14 cellular contexts compared by ENCODE assay signal in the genomic region with DNA sequence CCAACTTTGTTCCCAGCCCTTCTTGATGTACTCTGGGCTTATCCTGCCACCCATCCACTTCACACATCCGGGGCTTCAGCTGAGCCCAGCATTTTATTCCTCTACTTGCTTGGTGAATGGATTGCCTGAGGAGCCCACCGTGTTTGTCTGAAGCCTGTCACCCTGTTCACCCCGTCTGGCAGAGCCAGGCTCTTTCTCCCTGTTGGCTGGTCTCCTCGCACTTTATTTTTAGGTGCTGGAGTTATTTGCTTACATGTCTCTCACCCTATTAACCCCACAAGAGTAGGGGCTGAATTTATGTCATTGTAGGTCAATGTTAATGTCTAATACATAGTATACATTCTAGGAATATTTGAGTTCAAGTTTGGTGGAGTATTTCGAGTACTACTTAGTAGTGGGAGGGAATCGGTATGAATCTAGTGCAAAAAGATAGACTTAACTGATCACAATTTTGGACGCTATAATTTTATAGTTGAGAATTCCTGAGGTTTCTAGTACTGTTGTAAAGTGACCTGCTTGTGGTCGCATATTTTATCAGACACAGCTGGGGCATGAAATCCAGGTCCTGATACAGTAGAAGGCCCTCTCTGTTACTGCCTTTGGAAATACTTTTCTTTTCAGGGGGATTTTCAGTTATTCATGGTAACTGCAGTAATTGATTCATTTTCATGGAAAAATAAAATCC. TPM values are rescaled to one million over a fixed set of nuclear protein-coding genes. Genes with fewer than 3 reads are reported as not detected.
A peak's percentile ranks its signal among the peaks of the same experiment; 100 is the strongest.
DNase-seq lines count a peak whose midpoint lies in the region; ATAC-seq and TF ChIP-seq lines count a peak whose summit lies in the region.
"Had no signal": no experiment of that assay in that cellular context is flagged by ENCODE, and none has a peak within 500 bp of the region (broad histone marks: within the 10 kb centered on the region; RNA-seq: fewer than 3 reads in every experiment).

No MANE protein-coding gene starts in this region.

- no peak overlapping the region for H4K8ac ChIP-seq in neuronal stem cell (ENCODE audit: low read depth, low read length)

- H3K9me3 ChIP-seq in heart left ventricle (no peaks in the 10 kb centered on the region), neuronal stem cell (replicated peaks in 1 of 2; ENCODE audit: control insufficient read depth in 2 of 2, insufficient read depth in 1 of 2, low read depth in 1 of 2, low read length in 2 of 2) (peaks cover 0 to 3% of the 10 kb centered on the region in 2 donors)
- H3K9me3 ChIP-seq: mucosa of descending colon, sigmoid colon had no signal

- H3K4me3 Mint-ChIP-seq in GM23338 = peak overlapping the region; percentile 40; the same call in 2 of the 3 replicates
- no peak overlapping the region for H3K4me3 Mint-ChIP-seq in osteocyte (ENCODE audit: unreplicated experiment)
- H3K4me3 Mint-ChIP-seq: HFFc6 had no signal

- intact Hi-C loops in heart left ventricle (cut with DNase I) = loop anchor here in 4 of 10 donors (5.0 to 10.0 kb wide), 5 partner anchors 138 to 368 kb away; no protein-coding TSS in a partner anchor
- intact Hi-C loops in posterior cingulate gyrus (cut with DNase I) = no loop called here

- no peak overlapping the region for H2BK12ac ChIP-seq in neuronal stem cell (ENCODE audit: low read length)

- H3K27ac Mint-ChIP-seq in GM23338 (no peak overlapping the region), osteocyte (ENCODE audit: unreplicated experiment) (peak overlapping the region; percentile 15)
- H3K27ac Mint-ChIP-seq: HFFc6 had no signal

- H3K4me3 ChIP-seq in GM23338 (peak overlapping the region; percentile 83), heart left ventricle (no peak overlapping the region), neuronal stem cell (ENCODE audit: low read length in 2 of 2) (no peak overlapping the region)
- H3K4me3 ChIP-seq: mucosa of descending colon, sigmoid colon had no signal

- H3K27me3 ChIP-seq in GM23338 (ENCODE audit: insufficient read depth) = no peaks in the 10 kb centered on the region
- H3K27me3 ChIP-seq in heart left ventricle = no peaks in the 10 kb centered on the region
- H3K27me3 ChIP-seq in neuronal stem cell (ENCODE audit: control insufficient read depth in 3 of 3, insufficient read depth in 3 of 3, low read depth in 1 of 3, low read length in 3 of 3) = no peaks in the 10 kb centered on the region
- H3K27me3 ChIP-seq: sigmoid colon had no signal

- H3K36me3 Mint-ChIP-seq in GM23338 (ENCODE audit: low read depth) (peaks cover 76% of the 10 kb centered on the region), osteocyte (ENCODE audit: unreplicated experiment) (no peaks in the 10 kb centered on the region)

- peaks cover 96% of the 10 kb centered on the region for H3K4me1 Mint-ChIP-seq in GM23338
- peaks cover 73% of the 10 kb centered on the region for H3K4me1 Mint-ChIP-seq in osteocyte (ENCODE audit: unreplicated experiment)

- H3K27ac ChIP-seq in GM23338 (ENCODE audit: low read depth) = no peak overlapping the region
- H3K27ac ChIP-seq in heart left ventricle = peak overlapping the region in 5 of 12 donors; percentile 3 to 42 (median 16)
- no peak overlapping the region for H3K27ac ChIP-seq in neuronal stem cell (replicated peaks; ENCODE audit: low read length)
- H3K27ac ChIP-seq: sigmoid colon had no signal

- H3K4ac ChIP-seq in neuronal stem cell (ENCODE audit: low read length) = no peak overlapping the region

- no peak overlapping the region for H2AK5ac ChIP-seq in neuronal stem cell (ENCODE audit: low read depth, low read length)

- ATAC-seq in GM23338 (peak; percentile 6; the same call in 1 of the 3 replicates), heart left ventricle (peak; percentile 65 to 85 (median 75))
- ATAC-seq: mucosa of descending colon had no signal

- no peaks in the 10 kb centered on the region for H3K79me1 ChIP-seq in neuronal stem cell (ENCODE audit: low read depth, low read length)

- H3K23ac ChIP-seq in neuronal stem cell (ENCODE audit: low read depth, low read length, poor library complexity) = no peak overlapping the region

- DNase-seq in GM23338 (ENCODE audit: low spot score) (no peak), RPMI7951 (ENCODE audit: low read depth) (peak; percentile 61), heart left ventricle (peak in 1 of 5 donors; percentile 37), osteocyte (ENCODE audit: extremely low spot score, unreplicated experiment) (no peak), neuronal stem cell (ENCODE audit: low spot score) (no peak), A172 (ENCODE audit: low spot score) (no peak), mucosa of gallbladder (ENCODE audit: low spot score) (no peak), posterior cingulate gyrus (no peak)
- DNase-seq: amygdala, HFFc6, mucosa of descending colon, NCI-H1417 treated with DMSO at 0.1 percent for 48 hours, SHP77, sigmoid colon had no signal

- H4K20me1 ChIP-seq in GM23338 (replicated peaks; ENCODE audit: insufficient read depth) = peaks cover 99% of the 10 kb centered on the region

- no peak overlapping the region for H3K18ac ChIP-seq in neuronal stem cell (ENCODE audit: low read length)

- H2BK15ac ChIP-seq in neuronal stem cell (ENCODE audit: low read length) = no peak overlapping the region

- peak overlapping the region; percentile 90 for H3K4me2 ChIP-seq in GM23338
- H3K4me2 ChIP-seq in neuronal stem cell (ENCODE audit: insufficient read depth, low read length, poor library complexity, severe bottlenecking) = no peak overlapping the region

- H3K36me3 ChIP-seq in GM23338 (ENCODE audit: insufficient read depth) (no peaks in the 10 kb centered on the region; the same call in none of the 2 replicates), heart left ventricle (no peaks in the 10 kb centered on the region), neuronal stem cell (replicated peaks in 1 of 2; ENCODE audit: control insufficient read depth in 2 of 2, insufficient read depth in 2 of 2, low read length in 2 of 2) (peaks cover 0 to 20% of the 10 kb centered on the region in 2 donors)
- H3K36me3 ChIP-seq: sigmoid colon had no signal

- H3K14ac ChIP-seq in neuronal stem cell (ENCODE audit: low read length) = no peak overlapping the region

- TF ChIP-seq CTCF in GM23338 (conservative IDR thresholded peaks at IDR 0.05; ENCODE audit: low read depth in 2 of 2) (no peak), heart left ventricle (IDR thresholded peaks at IDR 0.05) (no peak), osteocyte (IDR thresholded peaks at IDR 0.05) (no peak)

- H4K91ac ChIP-seq in neuronal stem cell (ENCODE audit: low read depth, low read length, poor library complexity) = no peak overlapping the region

- H3K27me3 Mint-ChIP-seq in GM23338 (ENCODE audit: insufficient read depth, low read depth, poor library complexity) (peaks cover 10% of the 10 kb centered on the region), osteocyte (ENCODE audit: unreplicated experiment) (no peaks in the 10 kb centered on the region)

- no peak for TF ChIP-seq POLR2A in heart left ventricle (IDR thresholded peaks at IDR 0.05)

- H2AFZ ChIP-seq in GM23338 (no peak overlapping the region), neuronal stem cell (ENCODE audit: low read length) (no peak overlapping the region)

- WGBS in heart left ventricle, 4 donors = 47 to 57% (median 52%) methylated on average over 8 of the region's 8 CpGs
- no CpG with 5 or more reads among the region's 8 CpGs for WGBS in neuronal stem cell (ENCODE audit: extremely low coverage in 2 of 2, insufficient read length in 2 of 2, insufficient replicate concordance in 1 of 2), 2 donors

- H3K4me1 ChIP-seq in GM23338 (ENCODE audit: insufficient read depth) (peaks cover 100% of the 10 kb centered on the region), heart left ventricle (peaks cover 3 to 98% (median 53%) of the 10 kb centered on the region in 12 donors), neuronal stem cell (ENCODE audit: control insufficient read depth in 2 of 2, insufficient read depth in 1 of 2, low read depth in 1 of 2, low read length in 2 of 2) (peaks cover 8 to 33% of the 10 kb centered on the region in 2 donors)

- H3K9ac ChIP-seq in neuronal stem cell (ENCODE audit: low read depth, low read length, poor library complexity) = no peak overlapping the region

- H3F3A ChIP-seq in GM23338 (replicated peaks; ENCODE audit: low read depth) = peaks cover 24% of the 10 kb centered on the region

- peaks cover 100% of the 10 kb centered on the region for H3K79me2 ChIP-seq in GM23338 (replicated peaks; ENCODE audit: insufficient read depth)

- H2BK5ac ChIP-seq in neuronal stem cell (ENCODE audit: low read length) = no peak overlapping the region

- H3K9me2 ChIP-seq in GM23338 (ENCODE audit: insufficient read depth) = no peaks in the 10 kb centered on the region

- no peak overlapping the region for H2BK120ac ChIP-seq in neuronal stem cell (ENCODE audit: low read depth, low read length)

- H3K9me3 Mint-ChIP-seq in GM23338 (no peaks in the 10 kb centered on the region), osteocyte (ENCODE audit: unreplicated experiment) (no peaks in the 10 kb centered on the region)
- H3K9me3 Mint-ChIP-seq: HFFc6 had no signal

TF ChIP-seq in GM23338, 12 proteins besides CTCF, POLR2A, EP300 and RAD21:
- TF ChIP-seq EZH2phosphoT487 (IDR thresholded peaks at IDR 0.05; ENCODE audit: unreplicated experiment) = no peak

RNA-seq across cellular contexts. Expression of gene JARID2, which starts 10.8 kb away (rescaled TPM):
- total RNA-seq in GM23338 (2014; rRNA removed; shearing (Covaris generic)) = 177 and 196 TPM in 2 replicates
- 87.6 and 92.8 TPM in 2 replicates for polyA plus RNA-seq in GM23338 (2016; fragmentation: Nextera tagmentation; extraction: Ambion mirVana)
- total RNA-seq in RPMI7951 (2014; rRNA removed; shearing (Covaris generic)) = 10.5 and 10.6 TPM in 2 replicates
- total RNA-seq in heart left ventricle = 10 to 100 TPM in 3 of 9 donors, 1 to 10 TPM in 6; 6.0 to 12.2 (median 8.5) TPM
- 1 to 10 TPM; 3.5 to 4.1 TPM for polyA plus RNA-seq in heart left ventricle
- total RNA-seq in osteocyte = 12.2 and 12.5 TPM in 2 replicates
- 45.0 TPM for polyA plus RNA-seq in neuronal stem cell (2013, experiment 1 of 2)
- polyA plus RNA-seq in neuronal stem cell (2013, experiment 2 of 2) = 46.3 TPM
- total RNA-seq in A172 (2014; rRNA removed; shearing (Covaris generic)) = 4.8 and 5.4 TPM in 2 replicates
- total RNA-seq in mucosa of gallbladder = 10.7 TPM

Comparison
In these comparisons a context has a peak if more than half of its experiments do, and no peak if none do; other contexts are left out.
1. RNA of gene JARID2, which starts 10.8 kb away (total RNA-seq): 177 to 196 TPM in GM23338; 12.2 to 12.5 TPM in osteocyte, 10.7 TPM in mucosa of gallbladder (single experiment), 10.5 to 10.6 TPM in RPMI7951, 6.0 to 12.2 TPM in heart left ventricle and 4.8 to 5.4 TPM in A172; every median in the first group is over 10 times any median in the second.